ENCODE assay signal across 1 cellular context in the genomic region with DNA sequence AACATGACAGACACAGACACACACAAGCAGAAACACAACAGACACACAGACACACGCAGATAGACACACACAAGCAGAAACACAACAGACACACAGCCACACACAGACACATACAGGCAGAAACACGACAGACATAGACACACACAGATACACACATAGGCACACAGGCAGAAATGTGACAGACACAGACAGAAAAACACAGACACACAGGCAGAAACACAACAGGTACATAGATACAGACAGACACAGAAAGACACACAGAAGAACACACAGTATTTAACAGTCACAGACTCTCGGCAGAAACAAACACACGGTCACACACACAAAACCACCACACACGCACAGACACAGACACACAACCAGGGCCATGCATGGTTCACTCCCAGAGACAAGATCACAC.
TF ChIP-seq lines count a peak whose summit lies in the region.

No MANE protein-coding gene starts in this region.

TF ChIP-seq in H1, 55 proteins besides CTCF, POLR2A, EP300 and RAD21:
- TF ChIP-seq CHD2 (IDR thresholded peaks at IDR 0.05; ENCODE audit: low read length) (no peak), HDAC6 (IDR thresholded peaks at IDR 0.05; ENCODE audit: low read depth, low read length) (no peak), FOSL1 (IDR thresholded peaks at IDR 0.05; ENCODE audit: insufficient read depth, low read depth, low read length) (no peak), SAP30 (IDR thresholded peaks at IDR 0.05; ENCODE audit: insufficient read depth, insufficient replicate concordance, low read length) (no peak), CTBP2 (IDR thresholded peaks at IDR 0.05; ENCODE audit: borderline replicate concordance, insufficient read depth, insufficient read length, low read length) (no peak), TAF1 (IDR thresholded peaks at IDR 0.05; ENCODE audit: low read depth, low read length) (no peak), RXRA (IDR thresholded peaks at IDR 0.05; ENCODE audit: insufficient read depth, low read depth, low read length) (no peak), NRF1 (IDR thresholded peaks at IDR 0.05; ENCODE audit: low read depth, low read length) (no peak), EGR1 (IDR thresholded peaks at IDR 0.05; ENCODE audit: borderline replicate concordance, low read depth, low read length) (no peak), KDM5A (IDR thresholded peaks at IDR 0.05; ENCODE audit: low read length) (no peak), SP4 (IDR thresholded peaks at IDR 0.05; ENCODE audit: low read length) (no peak), KDM1A (IDR thresholded peaks at IDR 0.05; ENCODE audit: borderline replicate concordance, low read length) (no peak), SIN3A (conservative IDR thresholded peaks at IDR 0.05 in 1 of 2, IDR thresholded peaks at IDR 0.05 in 1 of 2; ENCODE audit: low read depth in 1 of 2, low read length in 2 of 2) (no peak)
- TF ChIP-seq, protein P1, sequence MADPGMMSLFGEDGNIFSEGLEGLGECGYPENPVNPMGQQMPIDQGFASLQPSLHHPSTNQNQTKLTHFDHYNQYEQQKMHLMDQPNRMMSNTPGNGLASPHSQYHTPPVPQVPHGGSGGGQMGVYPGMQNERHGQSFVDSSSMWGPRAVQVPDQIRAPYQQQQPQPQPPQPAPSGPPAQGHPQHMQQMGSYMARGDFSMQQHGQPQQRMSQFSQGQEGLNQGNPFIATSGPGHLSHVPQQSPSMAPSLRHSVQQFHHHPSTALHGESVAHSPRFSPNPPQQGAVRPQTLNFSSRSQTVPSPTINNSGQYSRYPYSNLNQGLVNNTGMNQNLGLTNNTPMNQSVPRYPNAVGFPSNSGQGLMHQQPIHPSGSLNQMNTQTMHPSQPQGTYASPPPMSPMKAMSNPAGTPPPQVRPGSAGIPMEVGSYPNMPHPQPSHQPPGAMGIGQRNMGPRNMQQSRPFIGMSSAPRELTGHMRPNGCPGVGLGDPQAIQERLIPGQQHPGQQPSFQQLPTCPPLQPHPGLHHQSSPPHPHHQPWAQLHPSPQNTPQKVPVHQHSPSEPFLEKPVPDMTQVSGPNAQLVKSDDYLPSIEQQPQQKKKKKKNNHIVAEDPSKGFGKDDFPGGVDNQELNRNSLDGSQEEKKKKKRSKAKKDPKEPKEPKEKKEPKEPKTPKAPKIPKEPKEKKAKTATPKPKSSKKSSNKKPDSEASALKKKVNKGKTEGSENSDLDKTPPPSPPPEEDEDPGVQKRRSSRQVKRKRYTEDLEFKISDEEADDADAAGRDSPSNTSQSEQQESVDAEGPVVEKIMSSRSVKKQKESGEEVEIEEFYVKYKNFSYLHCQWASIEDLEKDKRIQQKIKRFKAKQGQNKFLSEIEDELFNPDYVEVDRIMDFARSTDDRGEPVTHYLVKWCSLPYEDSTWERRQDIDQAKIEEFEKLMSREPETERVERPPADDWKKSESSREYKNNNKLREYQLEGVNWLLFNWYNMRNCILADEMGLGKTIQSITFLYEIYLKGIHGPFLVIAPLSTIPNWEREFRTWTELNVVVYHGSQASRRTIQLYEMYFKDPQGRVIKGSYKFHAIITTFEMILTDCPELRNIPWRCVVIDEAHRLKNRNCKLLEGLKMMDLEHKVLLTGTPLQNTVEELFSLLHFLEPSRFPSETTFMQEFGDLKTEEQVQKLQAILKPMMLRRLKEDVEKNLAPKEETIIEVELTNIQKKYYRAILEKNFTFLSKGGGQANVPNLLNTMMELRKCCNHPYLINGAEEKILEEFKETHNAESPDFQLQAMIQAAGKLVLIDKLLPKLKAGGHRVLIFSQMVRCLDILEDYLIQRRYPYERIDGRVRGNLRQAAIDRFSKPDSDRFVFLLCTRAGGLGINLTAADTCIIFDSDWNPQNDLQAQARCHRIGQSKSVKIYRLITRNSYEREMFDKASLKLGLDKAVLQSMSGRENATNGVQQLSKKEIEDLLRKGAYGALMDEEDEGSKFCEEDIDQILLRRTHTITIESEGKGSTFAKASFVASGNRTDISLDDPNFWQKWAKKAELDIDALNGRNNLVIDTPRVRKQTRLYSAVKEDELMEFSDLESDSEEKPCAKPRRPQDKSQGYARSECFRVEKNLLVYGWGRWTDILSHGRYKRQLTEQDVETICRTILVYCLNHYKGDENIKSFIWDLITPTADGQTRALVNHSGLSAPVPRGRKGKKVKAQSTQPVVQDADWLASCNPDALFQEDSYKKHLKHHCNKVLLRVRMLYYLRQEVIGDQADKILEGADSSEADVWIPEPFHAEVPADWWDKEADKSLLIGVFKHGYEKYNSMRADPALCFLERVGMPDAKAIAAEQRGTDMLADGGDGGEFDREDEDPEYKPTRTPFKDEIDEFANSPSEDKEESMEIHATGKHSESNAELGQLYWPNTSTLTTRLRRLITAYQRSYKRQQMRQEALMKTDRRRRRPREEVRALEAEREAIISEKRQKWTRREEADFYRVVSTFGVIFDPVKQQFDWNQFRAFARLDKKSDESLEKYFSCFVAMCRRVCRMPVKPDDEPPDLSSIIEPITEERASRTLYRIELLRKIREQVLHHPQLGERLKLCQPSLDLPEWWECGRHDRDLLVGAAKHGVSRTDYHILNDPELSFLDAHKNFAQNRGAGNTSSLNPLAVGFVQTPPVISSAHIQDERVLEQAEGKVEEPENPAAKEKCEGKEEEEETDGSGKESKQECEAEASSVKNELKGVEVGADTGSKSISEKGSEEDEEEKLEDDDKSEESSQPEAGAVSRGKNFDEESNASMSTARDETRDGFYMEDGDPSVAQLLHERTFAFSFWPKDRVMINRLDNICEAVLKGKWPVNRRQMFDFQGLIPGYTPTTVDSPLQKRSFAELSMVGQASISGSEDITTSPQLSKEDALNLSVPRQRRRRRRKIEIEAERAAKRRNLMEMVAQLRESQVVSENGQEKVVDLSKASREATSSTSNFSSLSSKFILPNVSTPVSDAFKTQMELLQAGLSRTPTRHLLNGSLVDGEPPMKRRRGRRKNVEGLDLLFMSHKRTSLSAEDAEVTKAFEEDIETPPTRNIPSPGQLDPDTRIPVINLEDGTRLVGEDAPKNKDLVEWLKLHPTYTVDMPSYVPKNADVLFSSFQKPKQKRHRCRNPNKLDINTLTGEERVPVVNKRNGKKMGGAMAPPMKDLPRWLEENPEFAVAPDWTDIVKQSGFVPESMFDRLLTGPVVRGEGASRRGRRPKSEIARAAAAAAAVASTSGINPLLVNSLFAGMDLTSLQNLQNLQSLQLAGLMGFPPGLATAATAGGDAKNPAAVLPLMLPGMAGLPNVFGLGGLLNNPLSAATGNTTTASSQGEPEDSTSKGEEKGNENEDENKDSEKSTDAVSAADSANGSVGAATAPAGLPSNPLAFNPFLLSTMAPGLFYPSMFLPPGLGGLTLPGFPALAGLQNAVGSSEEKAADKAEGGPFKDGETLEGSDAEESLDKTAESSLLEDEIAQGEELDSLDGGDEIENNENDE (IDR thresholded peaks at IDR 0.05; ENCODE audit: insufficient replicate concordance, low read length) = no peak
- TF ChIP-seq, protein P2, sequence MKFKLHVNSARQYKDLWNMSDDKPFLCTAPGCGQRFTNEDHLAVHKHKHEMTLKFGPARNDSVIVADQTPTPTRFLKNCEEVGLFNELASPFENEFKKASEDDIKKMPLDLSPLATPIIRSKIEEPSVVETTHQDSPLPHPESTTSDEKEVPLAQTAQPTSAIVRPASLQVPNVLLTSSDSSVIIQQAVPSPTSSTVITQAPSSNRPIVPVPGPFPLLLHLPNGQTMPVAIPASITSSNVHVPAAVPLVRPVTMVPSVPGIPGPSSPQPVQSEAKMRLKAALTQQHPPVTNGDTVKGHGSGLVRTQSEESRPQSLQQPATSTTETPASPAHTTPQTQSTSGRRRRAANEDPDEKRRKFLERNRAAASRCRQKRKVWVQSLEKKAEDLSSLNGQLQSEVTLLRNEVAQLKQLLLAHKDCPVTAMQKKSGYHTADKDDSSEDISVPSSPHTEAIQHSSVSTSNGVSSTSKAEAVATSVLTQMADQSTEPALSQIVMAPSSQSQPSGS (IDR thresholded peaks at IDR 0.05; ENCODE audit: low read length) = no peak
